ENCODE assay signal across 23 cellular contexts in the genomic region with DNA sequence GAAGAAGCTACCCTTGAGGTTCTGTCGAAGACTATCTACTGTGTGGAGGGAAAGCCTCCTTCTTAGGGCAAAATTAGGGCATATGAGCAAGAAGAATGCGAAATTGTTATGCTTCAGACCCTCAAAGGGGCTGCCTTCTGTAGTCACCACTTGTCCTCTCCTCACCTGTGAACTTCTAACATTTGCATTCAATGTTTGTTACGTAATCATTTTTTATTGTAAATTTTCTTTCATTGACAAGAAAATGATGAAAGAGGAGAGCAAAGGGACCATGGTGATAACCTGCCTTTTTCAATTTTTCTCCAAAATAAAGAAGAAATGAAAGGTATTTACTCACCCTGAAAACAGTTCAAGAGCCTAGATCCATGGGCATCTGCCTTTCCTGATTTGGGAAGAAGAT.
"Had no signal": no experiment of that assay in that cellular context is flagged by ENCODE, and none has a peak within 500 bp of the region (broad histone marks: within the 10 kb centered on the region; RNA-seq: fewer than 3 reads in every experiment).

No MANE protein-coding gene starts in this region.

- H3K4me1 ChIP-seq: colonic mucosa, gastrocnemius medialis, heart left ventricle, left lung, lower lobe of right lung had no signal

- H3K4me1 Mint-ChIP-seq: mesothelial cell of epicardium had no signal

- ATAC-seq: effector memory CD8-positive, alpha-beta T cell; gastrocnemius medialis; heart left ventricle; left cardiac atrium; left lung; left ventricle myocardium superior; lower lobe of right lung; mucosa of descending colon had no signal

- H3K4me3 Mint-ChIP-seq: dendritic cell treated with granulocyte-macrophage colony-stimulating factor and Interleukin-4, amounts not matched to agents 40 ng/mL and 50 ng/mL, for 4 days; effector memory CD8-positive, alpha-beta T cell; endodermal cell; mesothelial cell of epicardium had no signal

- H3K27ac ChIP-seq: colonic mucosa, epithelial cell of prostate, esophagus squamous epithelium, gastrocnemius medialis, heart left ventricle, hepatocyte, left lung, lower lobe of right lung had no signal

- H3K9me3 Mint-ChIP-seq: dendritic cell treated with granulocyte-macrophage colony-stimulating factor and Interleukin-4, amounts not matched to agents 40 ng/mL and 50 ng/mL, for 4 days; effector memory CD8-positive, alpha-beta T cell; endodermal cell; mesothelial cell of epicardium had no signal

- H3K4me2 ChIP-seq: hepatocyte had no signal

- H3K79me2 ChIP-seq: hepatocyte had no signal

- H3K4me3 ChIP-seq: colonic mucosa, esophagus squamous epithelium, gastrocnemius medialis, heart left ventricle, hepatocyte, left lung, lower lobe of right lung, mucosa of descending colon had no signal

- FAIRE-seq: endometrium, islet of Langerhans had no signal

- H3K9me3 ChIP-seq: colonic mucosa, esophagus squamous epithelium, gastrocnemius medialis, heart left ventricle, left lung, lower lobe of right lung, mucosa of descending colon had no signal

- H3K36me3 Mint-ChIP-seq: mesothelial cell of epicardium had no signal

- DNase-seq: colonic mucosa; cortex of kidney; effector CD8-positive, alpha-beta T cell; effector memory CD8-positive, alpha-beta T cell; endodermal cell; erythroblast; esophagus squamous epithelium; foreskin fibroblast; foreskin melanocyte; gastrocnemius medialis; heart left ventricle; left cardiac atrium; left lung; left ventricle myocardium superior; lower lobe of right lung; mesenchymal stem cell; mucosa of descending colon had no signal

- H2AFZ ChIP-seq: hepatocyte had no signal

- H3K27me3 ChIP-seq: colonic mucosa, esophagus squamous epithelium, gastrocnemius medialis, hepatocyte, left lung had no signal

- H3K27ac Mint-ChIP-seq: dendritic cell treated with granulocyte-macrophage colony-stimulating factor and Interleukin-4, amounts not matched to agents 40 ng/mL and 50 ng/mL, for 4 days; effector memory CD8-positive, alpha-beta T cell; endodermal cell; mesothelial cell of epicardium had no signal

- H3K36me3 ChIP-seq: colonic mucosa, esophagus squamous epithelium, gastrocnemius medialis, heart left ventricle, left lung, lower lobe of right lung had no signal
